In genomic region chr14:62081012-62081612, GRCh38 we compare ENCODE assay signal across 12 cellular contexts.
DNase-seq lines count a peak whose midpoint lies in the region; ATAC-seq and TF ChIP-seq lines count a peak whose summit lies in the region.
"Had no signal": no experiment of that assay in that cellular context is flagged by ENCODE, and none has a peak within 500 bp of the region (broad histone marks: within the 10 kb centered on the region; RNA-seq: fewer than 3 reads in every experiment).

No MANE protein-coding gene starts in this region.

- no peaks in the 10 kb centered on the region for H3K4me1 Mint-ChIP-seq in chondrocyte (ENCODE audit: low read depth)

- H3K9me3 Mint-ChIP-seq in chondrocyte (ENCODE audit: low read depth) = peaks cover 10% of the 10 kb centered on the region

- DNase-seq in RPMI8226 (peak; percentile 86), sciatic nerve (ENCODE audit: low spot score) (no peak), OCI-M2 (lab: John Stamatoyannopoulos, UW; ENCODE audit: unreplicated experiment) (no peak), COLO829 (ENCODE audit: low spot score) (no peak), chondrocyte (ENCODE audit: low spot score) (no peak)
- DNase-seq: activated CD4-positive, alpha-beta T cell treated with anti-CD3 and anti-CD28 coated beads for 4 hours; body of pancreas; DMS153; NCI-H82 had no signal

- H3K27me3 Mint-ChIP-seq in chondrocyte (ENCODE audit: low read depth) = no peaks in the 10 kb centered on the region

- no peak for TF ChIP-seq CTCF in chondrocyte (IDR thresholded peaks at IDR 0.05)

- intact Hi-C loops in sciatic nerve (cut with DNase I) = no loop called here

- no peak overlapping the region for H3K27ac Mint-ChIP-seq in chondrocyte (ENCODE audit: unreplicated experiment)

- H3K36me3 Mint-ChIP-seq in chondrocyte (ENCODE audit: low read depth) = peaks cover 59% of the 10 kb centered on the region

- H3K4me3 Mint-ChIP-seq in chondrocyte (ENCODE audit: unreplicated experiment) = no peak overlapping the region

- ATAC-seq in GM18517 (IDR thresholded peaks at IDR 0.05; ENCODE audit: unreplicated experiment) = peak; percentile 98
- peak; percentile 89 for ATAC-seq in GM21390 (IDR thresholded peaks at IDR 0.05; ENCODE audit: unreplicated experiment)
- ATAC-seq in HG03103 (IDR thresholded peaks at IDR 0.05; ENCODE audit: low read depth, unreplicated experiment) = peak; percentile 81
- no peak for ATAC-seq in sciatic nerve
- ATAC-seq: body of pancreas had no signal
